Comparison of ENCODE assay signal across 22 cellular contexts in the genomic region with DNA sequence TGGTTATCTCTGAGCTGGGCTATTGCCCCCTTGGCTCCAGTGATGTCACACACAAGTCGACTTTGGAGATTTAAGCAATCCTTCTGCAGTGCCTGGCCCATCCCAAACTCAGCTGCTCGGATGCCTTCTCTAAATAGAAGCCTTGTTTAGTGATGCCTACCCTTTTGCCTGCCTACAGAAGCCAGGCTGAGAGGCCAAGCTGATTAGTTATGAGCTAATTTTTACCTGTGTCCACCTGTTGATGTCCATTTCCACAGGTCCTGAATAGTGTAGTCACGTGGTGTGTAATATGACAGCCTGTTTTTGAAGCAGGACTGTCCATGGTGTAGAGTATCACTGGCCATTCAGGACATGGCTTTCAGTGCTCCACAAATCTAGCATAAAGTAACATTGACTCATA. TPM values are rescaled to one million over a fixed set of nuclear protein-coding genes. Genes with fewer than 3 reads are reported as not detected.
"Had no signal": no experiment of that assay in that cellular context is flagged by ENCODE, and none has a peak within 500 bp of the region (broad histone marks: within the 10 kb centered on the region; RNA-seq: fewer than 3 reads in every experiment).

No MANE protein-coding gene starts in this region.

- FAIRE-seq: endothelial cell of umbilical vein, kidney had no signal

- H3K4me1 ChIP-seq: sigmoid colon, upper lobe of left lung, uterus had no signal

- H3K9me3 ChIP-seq: sigmoid colon, tibial artery, upper lobe of left lung, uterus had no signal

- H3K4me2 ChIP-seq: hepatocyte had no signal

- H3K27me3 ChIP-seq: foreskin keratinocyte, hepatocyte, sigmoid colon, tibial artery, upper lobe of left lung, uterus had no signal

- H3K27ac ChIP-seq: foreskin keratinocyte, hepatocyte, sigmoid colon, tibial artery, upper lobe of left lung, uterus had no signal

- DNase-seq: effector memory CD8-positive, alpha-beta T cell; erythroblast; foreskin keratinocyte; kidney; left cardiac atrium; left ventricle myocardium superior; mesenchymal stem cell; midbrain; naive thymus-derived CD4-positive, alpha-beta T cell; nephron progenitor cell; sigmoid colon; stimulated activated CD4-positive, alpha-beta T cell treated with anti-CD3 and anti-CD28 coated beads, Interleukin-4, amount 100 ng/mL, for 1 hour; stimulated activated CD8-positive, alpha-beta memory T cell treated with anti-CD3 and anti-CD28 coated beads, Interleukin-4, amount 100 ng/mL, for 48 hours; stimulated activated naive CD8-positive, alpha-beta T cell treated with anti-CD3 and anti-CD28 coated beads, Interleukin-15, Interleukin-2, amounts not matched to agents 100 U/mL and 50 U/mL, for 24 hours; tibial artery; upper lobe of left lung; uterus had no signal

- H3K4me3 ChIP-seq: hepatocyte, lung, sigmoid colon, tibial artery, upper lobe of left lung, uterus had no signal

- ATAC-seq: effector memory CD8-positive, alpha-beta T cell; foreskin keratinocyte; left cardiac atrium; left ventricle myocardium superior; naive thymus-derived CD4-positive, alpha-beta T cell; stimulated activated effector memory CD8-positive, alpha-beta T cell treated with anti-CD3 and anti-CD28 coated beads, Interleukin-12 subunit alpha, Interleukin-12 subunit beta, amount 100 ng/mL, for 72 hours; stimulated activated naive CD8-positive, alpha-beta T cell treated with anti-CD3 and anti-CD28 coated beads, Interleukin-15, Interleukin-2, amounts not matched to agents 100 U/mL and 50 U/mL, for 24 hours had no signal

- H2AFZ ChIP-seq: hepatocyte had no signal

- H3K79me2 ChIP-seq: hepatocyte had no signal

- H3K36me3 ChIP-seq: sigmoid colon, tibial artery, upper lobe of left lung, uterus had no signal

RNA-seq across cellular contexts. Expression of a gene that starts 45.5 kb away (rescaled TPM):
- total RNA-seq: naive thymus-derived CD4-positive, alpha-beta T cell; pulmonary artery endothelial cell had no signal
- polyA plus RNA-seq: endothelial cell of umbilical vein; naive thymus-derived CD4-positive, alpha-beta T cell had no signal
